8 cellular contexts compared by ENCODE assay signal in the genomic region with DNA sequence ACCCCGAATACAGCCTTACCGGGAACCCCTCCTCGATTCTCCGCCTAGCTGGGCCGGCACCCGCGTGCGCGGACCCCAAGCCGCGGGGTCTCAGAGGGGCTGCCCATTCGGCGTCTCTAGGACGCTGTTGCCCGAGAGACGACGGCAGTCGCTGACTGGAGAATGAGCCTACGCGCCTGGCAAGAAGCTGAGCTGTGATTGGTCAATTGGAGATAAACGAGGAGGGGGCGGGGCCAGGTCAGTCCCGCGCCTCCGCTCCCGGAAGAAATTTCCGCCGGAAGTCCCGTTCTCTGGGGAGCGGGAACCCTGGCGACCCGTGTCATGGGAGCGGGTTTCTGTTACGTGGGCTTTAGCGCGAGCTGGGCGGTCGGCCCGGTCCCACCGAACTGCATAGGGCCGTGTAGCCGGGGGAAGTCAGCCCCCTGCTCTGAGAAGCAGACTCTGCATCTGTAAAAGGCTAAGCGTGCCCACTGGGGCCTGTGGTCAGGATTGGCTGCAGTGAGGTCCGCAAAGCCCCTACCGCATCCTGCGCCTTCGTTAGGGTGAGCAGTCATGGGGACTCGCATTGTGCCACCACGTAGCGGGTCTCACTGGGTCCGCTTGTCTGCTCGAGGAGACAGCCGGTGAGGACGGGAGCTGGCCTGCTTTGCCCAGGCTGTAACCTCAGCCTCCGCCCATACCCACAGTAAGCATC. TPM values are rescaled to one million over a fixed set of nuclear protein-coding genes. Genes with fewer than 3 reads are reported as not detected.
DNase-seq lines count a peak whose midpoint lies in the region; ATAC-seq and TF ChIP-seq lines count a peak whose summit lies in the region.

A gene with protein sequence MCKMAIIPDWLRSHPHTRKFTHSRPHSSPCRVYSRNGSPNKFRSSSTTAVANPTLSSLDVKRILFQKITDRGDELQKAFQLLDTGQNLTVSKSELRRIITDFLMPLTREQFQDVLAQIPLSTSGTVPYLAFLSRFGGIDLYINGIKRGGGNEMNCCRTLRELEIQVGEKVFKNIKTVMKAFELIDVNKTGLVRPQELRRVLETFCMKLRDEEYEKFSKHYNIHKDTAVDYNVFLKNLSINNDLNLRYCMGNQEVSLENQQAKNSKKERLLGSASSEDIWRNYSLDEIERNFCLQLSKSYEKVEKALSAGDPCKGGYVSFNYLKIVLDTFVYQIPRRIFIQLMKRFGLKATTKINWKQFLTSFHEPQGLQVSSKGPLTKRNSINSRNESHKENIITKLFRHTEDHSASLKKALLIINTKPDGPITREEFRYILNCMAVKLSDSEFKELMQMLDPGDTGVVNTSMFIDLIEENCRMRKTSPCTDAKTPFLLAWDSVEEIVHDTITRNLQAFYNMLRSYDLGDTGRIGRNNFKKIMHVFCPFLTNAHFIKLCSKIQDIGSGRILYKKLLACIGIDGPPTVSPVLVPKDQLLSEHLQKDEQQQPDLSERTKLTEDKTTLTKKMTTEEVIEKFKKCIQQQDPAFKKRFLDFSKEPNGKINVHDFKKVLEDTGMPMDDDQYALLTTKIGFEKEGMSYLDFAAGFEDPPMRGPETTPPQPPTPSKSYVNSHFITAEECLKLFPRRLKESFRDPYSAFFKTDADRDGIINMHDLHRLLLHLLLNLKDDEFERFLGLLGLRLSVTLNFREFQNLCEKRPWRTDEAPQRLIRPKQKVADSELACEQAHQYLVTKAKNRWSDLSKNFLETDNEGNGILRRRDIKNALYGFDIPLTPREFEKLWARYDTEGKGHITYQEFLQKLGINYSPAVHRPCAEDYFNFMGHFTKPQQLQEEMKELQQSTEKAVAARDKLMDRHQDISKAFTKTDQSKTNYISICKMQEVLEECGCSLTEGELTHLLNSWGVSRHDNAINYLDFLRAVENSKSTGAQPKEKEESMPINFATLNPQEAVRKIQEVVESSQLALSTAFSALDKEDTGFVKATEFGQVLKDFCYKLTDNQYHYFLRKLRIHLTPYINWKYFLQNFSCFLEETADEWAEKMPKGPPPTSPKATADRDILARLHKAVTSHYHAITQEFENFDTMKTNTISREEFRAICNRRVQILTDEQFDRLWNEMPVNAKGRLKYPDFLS (N-terminal part only) (minus strand): TSS at position 157 of the 694 bp plus-strand sequence. CDS start 29,987 bp downstream, outside the sequence.

- peaks cover under 1% of the 10 kb centered on the region for H3K9me3 Mint-ChIP-seq in activated CD8-positive, alpha-beta T cell treated with anti-CD3 and anti-CD28 coated beads for 36 hours

- H3K9me3 ChIP-seq in lung (ENCODE audit: control insufficient read depth in 2 of 2, insufficient read depth in 1 of 2, low read length in 1 of 2) = peaks cover 0 to 2% of the 10 kb centered on the region in 2 donors

- intact Hi-C loops in activated CD8-positive, alpha-beta T cell treated with anti-CD3 and anti-CD28 coated beads for 36 hours (cut with micrococcal nuclease) = no loop called here

- peak within 1 kb of the TSS; percentile 89 for H3K27ac Mint-ChIP-seq in activated CD8-positive, alpha-beta T cell treated with anti-CD3 and anti-CD28 coated beads for 36 hours

- H3K27me3 Mint-ChIP-seq in activated CD8-positive, alpha-beta T cell treated with anti-CD3 and anti-CD28 coated beads for 36 hours = no peaks in the 10 kb centered on the region

- peak within 1 kb of the TSS; percentile 95 for H3K4me3 ChIP-seq in lung

- TF ChIP-seq CTCF in activated CD8-positive, alpha-beta T cell treated with anti-CD3 and anti-CD28 coated beads for 36 hours (IDR thresholded peaks at IDR 0.05) = no peak
- TF ChIP-seq CTCF in lung (IDR thresholded peaks at IDR 0.05; ENCODE audit: control extremely low read depth, extremely low read depth) = no peak

- POLR2A ChIA-PET in activated CD8-positive, alpha-beta T cell treated with anti-CD3 and anti-CD28 coated beads for 36 hours (lab: Charles Lee) = no interaction called here

- WGBS in lung, 2 donors = 1 to 2% methylated on average over 53 to 55 of the region's 55 CpGs

- peak; percentile 65 for ATAC-seq in HG03469 (IDR thresholded peaks at IDR 0.05; ENCODE audit: unreplicated experiment)
- ATAC-seq in activated CD8-positive, alpha-beta T cell treated with anti-CD3 and anti-CD28 coated beads for 36 hours = peak; percentile 88
- peak; percentile 95 for ATAC-seq in lung (ENCODE audit: insufficient read depth, low FRiP score)

- H3K27ac ChIP-seq in lung (ENCODE audit: low read depth in 1 of 2, low read length in 1 of 2) = peak within 1 kb of the TSS; percentile 61 to 93

- H3K36me3 Mint-ChIP-seq in activated CD8-positive, alpha-beta T cell treated with anti-CD3 and anti-CD28 coated beads for 36 hours (ENCODE audit: low read depth) = peaks cover 22% of the 10 kb centered on the region

- no peaks in the 10 kb centered on the region for H3K36me3 ChIP-seq in lung (ENCODE audit: control insufficient read depth in 2 of 2, insufficient read depth in 2 of 2, low read length in 2 of 2)

- H3K4me1 Mint-ChIP-seq in activated CD8-positive, alpha-beta T cell treated with anti-CD3 and anti-CD28 coated beads for 36 hours (ENCODE audit: low read depth) = peaks cover 22% of the 10 kb centered on the region

- H3K4me3 Mint-ChIP-seq in activated CD8-positive, alpha-beta T cell treated with anti-CD3 and anti-CD28 coated beads for 36 hours = peak within 1 kb of the TSS; percentile 92

- CTCF ChIA-PET in activated CD8-positive, alpha-beta T cell treated with anti-CD3 and anti-CD28 coated beads for 36 hours (lab: Charles Lee) = interaction anchor here (0.7 to 1.7 kb wide), 3 partner anchors 71 to 424 kb away, joined by 4 to 6 read pairs (median 4); no protein-coding TSS in a partner anchor

- peaks cover 5 to 13% of the 10 kb centered on the region in 2 donors for H3K4me1 ChIP-seq in lung (ENCODE audit: control insufficient read depth in 2 of 2, insufficient read depth in 2 of 2, low read length in 2 of 2)

- peak; percentile 96 for DNase-seq in Ammon's horn (ENCODE audit: low spot score)
- DNase-seq in GM19240 (ENCODE audit: insufficient read length, low spot score) = peak; percentile 76
- DNase-seq in NCI-H82 (lab: John Stamatoyannopoulos, UW) = peak; percentile 96
- DNase-seq in activated CD8-positive, alpha-beta T cell treated with anti-CD3 and anti-CD28 coated beads for 36 hours = peak; percentile 94
- DNase-seq in effector CD4-positive, alpha-beta T cell = peak; percentile 89
- peak; percentile 93 for DNase-seq in lung (ENCODE audit: low spot score)
- DNase-seq in stimulated activated CD4-positive, alpha-beta T cell treated with anti-CD3 and anti-CD28 coated beads, TNF-alpha, amount 100 ng/mL, for 1 hour (ENCODE audit: low read depth in 3 of 3, low spot score in 1 of 3) = peak; percentile 72 to 82 (median 78)

- no peaks in the 10 kb centered on the region for H3K27me3 ChIP-seq in lung (ENCODE audit: control insufficient read depth, insufficient read depth)

RNA-seq across cellular contexts. Expression of the gene that starts here (rescaled TPM):
- total RNA-seq in activated CD8-positive, alpha-beta T cell treated with anti-CD3 and anti-CD28 coated beads for 36 hours = under 1 TPM; 0.16 to 0.29 TPM
- 10 to 100 TPM; 13.2 to 15.4 TPM for total RNA-seq in lung
- polyA plus RNA-seq in lung = 1 to 10 TPM; 1.7 to 1.9 TPM

Comparison
In these comparisons a context has a peak if more than half of its experiments do, and no peak if none do; other contexts are left out.
1. Peak in every context shown above with its lines: DNase-seq, ATAC-seq, H3K4me3 ChIP-seq and H3K27ac ChIP-seq.
2. RNA of the gene that starts here (total RNA-seq): 13.2 to 15.4 TPM in lung; 0.16 to 0.29 TPM in activated CD8-positive, alpha-beta T cell treated with anti-CD3 and anti-CD28 coated beads for 36 hours; every median in the first group is over 10 times any median in the second.
3. Peak in DNase-seq and ATAC-seq in activated CD8-positive, alpha-beta T cell treated with anti-CD3 and anti-CD28 coated beads for 36 hours; RNA of the gene not detected or under 1 TPM.